In the genomic region with DNA sequence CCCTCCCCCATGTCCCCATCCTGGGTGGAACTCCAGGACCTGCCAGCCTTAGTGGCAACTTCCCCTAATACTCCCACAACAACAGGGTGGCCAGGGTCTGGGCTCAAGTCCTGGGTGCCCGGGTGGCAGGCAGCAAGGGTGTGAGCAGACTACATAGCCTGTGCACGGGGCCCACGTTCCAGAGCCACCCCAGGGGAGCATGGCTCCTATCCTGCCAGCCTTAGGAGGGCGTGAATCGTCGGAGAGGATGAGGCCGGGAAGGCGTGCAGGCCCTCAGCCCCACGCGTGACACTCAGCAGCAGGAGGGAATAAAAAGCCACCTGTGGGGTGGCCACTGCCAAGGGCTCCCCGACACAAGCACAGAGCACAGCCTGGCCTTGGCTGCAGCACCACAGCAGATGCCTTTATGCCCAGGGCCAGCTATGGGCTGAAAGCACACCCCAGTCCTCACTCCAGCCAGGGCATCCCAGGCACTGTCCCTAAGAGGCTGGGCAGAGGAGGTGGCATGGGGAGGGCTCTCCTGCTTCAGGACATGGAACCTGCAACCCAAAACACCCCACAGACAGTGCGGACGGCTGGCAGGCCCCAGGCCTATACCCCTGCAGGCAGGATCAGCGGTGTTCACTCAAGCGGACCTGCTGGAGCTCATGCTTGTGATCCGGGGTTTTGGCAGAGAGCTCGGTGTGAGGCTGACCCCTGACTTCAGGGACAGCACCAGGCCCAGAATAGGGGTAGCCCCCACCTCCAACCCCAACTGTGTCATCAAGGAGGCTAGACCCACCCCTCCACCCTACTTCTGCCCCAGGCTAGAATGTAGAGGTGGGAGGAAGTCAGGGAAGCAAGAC, we compare ENCODE assay signal across 1 cellular context.
TF ChIP-seq lines count a peak whose summit lies in the region.

No MANE protein-coding gene starts in this region.

TF ChIP-seq in liver, 16 proteins besides CTCF, POLR2A, EP300 and RAD21 (continued from another document):
- no peak for TF ChIP-seq REST (IDR thresholded peaks at IDR 0.05)
- TF ChIP-seq JUND (IDR thresholded peaks at IDR 0.05), result no peak
- no peak for TF ChIP-seq HNF4G (IDR thresholded peaks at IDR 0.05)
- TF ChIP-seq YY1 (IDR thresholded peaks at IDR 0.05), result no peak
- TF ChIP-seq RXRA (IDR thresholded peaks at IDR 0.05), result no peak
- TF ChIP-seq TAF1 (conservative IDR thresholded peaks at IDR 0.05), result no peak
- TF ChIP-seq FOXA2 (IDR thresholded peaks at IDR 0.05), result no peak
- no peak for TF ChIP-seq SP1 (IDR thresholded peaks at IDR 0.05)
